23 cellular contexts compared by ENCODE assay signal in the genomic region with DNA sequence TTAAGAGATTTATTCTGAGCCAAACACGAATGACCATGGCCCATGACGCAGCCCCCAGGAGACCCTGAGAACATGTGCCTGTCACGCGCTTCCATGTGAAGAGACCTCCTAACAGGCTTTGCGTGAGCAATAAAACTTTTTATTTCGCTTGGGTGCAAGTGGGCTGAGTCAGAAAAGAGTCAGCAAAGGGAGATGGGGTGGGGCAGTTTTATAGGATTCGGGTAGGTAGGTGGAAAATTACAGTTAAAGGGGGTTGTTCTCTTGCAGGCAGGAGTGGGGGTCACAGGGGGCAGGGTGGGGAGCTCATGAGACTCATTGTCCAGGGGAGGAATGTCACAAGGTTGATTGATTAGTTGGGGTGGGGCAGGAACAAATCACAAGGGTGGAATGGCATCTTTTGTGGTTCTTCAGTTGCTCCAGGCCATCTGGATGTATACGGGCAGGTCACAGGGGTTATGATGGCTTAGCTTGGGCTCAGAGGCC.
DNase-seq lines count a peak whose midpoint lies in the region; ATAC-seq and TF ChIP-seq lines count a peak whose summit lies in the region.
"Had no signal": no experiment of that assay in that cellular context is flagged by ENCODE, and none has a peak within 500 bp of the region (broad histone marks: within the 10 kb centered on the region; RNA-seq: fewer than 3 reads in every experiment).

No MANE protein-coding gene starts in this region.

- H4K20me1 ChIP-seq in HCT116 (ENCODE audit: insufficient read depth) = no peaks in the 10 kb centered on the region

- DNase-seq in HCT116 (ENCODE audit: low read depth, low spot score) (peak; percentile 74), T-helper 17 cell (no peak), foreskin keratinocyte (peak in 1 of 2 donors; percentile 56), retinal pigment epithelial cell (ENCODE audit: low read depth) (peak; percentile 53), SHP77 treated with DMSO at 0.1 percent for 48 hours (lab: John Stamatoyannopoulos, UW) (no peak), NCI-H69 (lab: John Stamatoyannopoulos, UW) (no peak)
- DNase-seq in activated CD4-positive, alpha-beta memory T cell treated with anti-CD3 and anti-CD28 coated beads for 36 hours = no peak
- DNase-seq: activated CD4-positive, CD25-positive, alpha-beta regulatory T cell treated with anti-CD3 and anti-CD28 coated beads, Interleukin-2, amount 50 U/mL, for 72 hours; activated gamma-delta T cell treated with Interleukin-2 at 50 U/mL for 16 hours; activated T-cell treated with anti-CD3 and anti-CD28 coated beads, Interleukin-2, amount 50 U/mL, for 1 hour; CD8-positive, alpha-beta T cell; endodermal cell; heart left ventricle; left ventricle myocardium superior; NCI-H1417; NCI-H524; stimulated activated CD4-positive, alpha-beta T cell treated with anti-CD3 and anti-CD28 coated beads, Interleukin-2, amount 100 ng/mL, for 24 hours; stimulated activated naive B cell treated with anti-CD40 and anti-IgM and Interleukin-4, amounts not matched to agents 10 μg/mL and 1 μg/mL and 100 μg/mL, for 72 hours had no signal

- H3K79me2 ChIP-seq in HCT116 (ENCODE audit: insufficient read depth, low read length) = no peaks in the 10 kb centered on the region

- H3K4me2 ChIP-seq in HCT116 (ENCODE audit: low read length) = peak overlapping the region; percentile 64

- peaks cover 4% of the 10 kb centered on the region for H3K4me1 Mint-ChIP-seq in T-helper 17 cell
- no peaks in the 10 kb centered on the region for H3K4me1 Mint-ChIP-seq in activated CD4-positive, alpha-beta memory T cell treated with anti-CD3 and anti-CD28 coated beads for 36 hours (ENCODE audit: low read depth)

- CTCF ChIA-PET in HCT116 (lab: Charles Lee) = no interaction called here
- CTCF ChIA-PET in activated CD4-positive, alpha-beta memory T cell treated with anti-CD3 and anti-CD28 coated beads for 36 hours (lab: Charles Lee) = interaction anchor here (1.1 kb wide), 1 partner anchor 37 kb away, joined by 3 read pairs; no protein-coding TSS in a partner anchor

- H3K4me1 ChIP-seq in HCT116 (ENCODE audit: control insufficient read depth in 1 of 2, insufficient read depth in 2 of 2, low read length in 2 of 2) = peaks cover 64 to 83% of the 10 kb centered on the region in 2 experiments
- peaks cover 38% of the 10 kb centered on the region for H3K4me1 ChIP-seq in foreskin keratinocyte
- H3K4me1 ChIP-seq: prostate gland had no signal

- H3K27ac Mint-ChIP-seq in T-helper 17 cell = peak overlapping the region; percentile 54
- no peak overlapping the region for H3K27ac Mint-ChIP-seq in activated CD4-positive, alpha-beta memory T cell treated with anti-CD3 and anti-CD28 coated beads for 36 hours
- H3K27ac Mint-ChIP-seq: brain; CD8-positive, alpha-beta T cell; stimulated activated naive B cell treated with anti-CD40 and anti-IgM and Interleukin-4, amounts not matched to agents 10 μg/mL and 1 μg/mL and 100 μg/mL, for 72 hours had no signal

- H3K9me3 Mint-ChIP-seq in activated CD4-positive, alpha-beta memory T cell treated with anti-CD3 and anti-CD28 coated beads for 36 hours = no peaks in the 10 kb centered on the region
- H3K9me3 Mint-ChIP-seq: CD8-positive, alpha-beta T cell; stimulated activated naive B cell treated with anti-CD40 and anti-IgM and Interleukin-4, amounts not matched to agents 10 μg/mL and 1 μg/mL and 100 μg/mL, for 72 hours had no signal

- no peaks in the 10 kb centered on the region for H3K9me3 ChIP-seq in HCT116 (ENCODE audit: control insufficient read depth in 1 of 2, insufficient read depth in 1 of 2, low read depth in 1 of 2, low read length in 2 of 2)
- H3K9me3 ChIP-seq in T-helper 17 cell (ENCODE audit: control insufficient read depth, low read length, poor library complexity, severe bottlenecking) = no peaks in the 10 kb centered on the region
- H3K9me3 ChIP-seq: heart left ventricle, prostate gland had no signal

- H3K27ac ChIP-seq in HCT116 (ENCODE audit: low read depth, low read length) = peak overlapping the region; percentile 67
- peak overlapping the region; percentile 61 for H3K27ac ChIP-seq in foreskin keratinocyte
- H3K27ac ChIP-seq: heart left ventricle, prostate gland had no signal

- peak overlapping the region; percentile 49 for H3K9ac ChIP-seq in HCT116 (ENCODE audit: low read length)

- POLR2A ChIA-PET in HCT116 (lab: Charles Lee) = interaction anchor here (1.1 to 5.6 kb wide), 6 partner anchors 9 to 97 kb away, joined by 3 to 86 read pairs (median 4); a partner anchor contains a TSS
- POLR2A ChIA-PET in activated CD4-positive, alpha-beta memory T cell treated with anti-CD3 and anti-CD28 coated beads for 36 hours (lab: Charles Lee) = no interaction called here

- peaks cover 13% of the 10 kb centered on the region for H3K36me3 Mint-ChIP-seq in T-helper 17 cell (ENCODE audit: low read depth)
- no peaks in the 10 kb centered on the region for H3K36me3 Mint-ChIP-seq in activated CD4-positive, alpha-beta memory T cell treated with anti-CD3 and anti-CD28 coated beads for 36 hours
- H3K36me3 Mint-ChIP-seq: brain; CD8-positive, alpha-beta T cell; stimulated activated naive B cell treated with anti-CD40 and anti-IgM and Interleukin-4, amounts not matched to agents 10 μg/mL and 1 μg/mL and 100 μg/mL, for 72 hours had no signal

- ATAC-seq in HCT116 (peak; percentile 56), T-helper 17 cell (no peak), foreskin keratinocyte (peak; percentile 27), HG03469 (IDR thresholded peaks at IDR 0.05; ENCODE audit: unreplicated experiment) (no peak)
- ATAC-seq: CD8-positive, alpha-beta T cell; GM12878; heart left ventricle; left ventricle myocardium superior; Right ventricle myocardium inferior; stimulated activated naive B cell treated with anti-CD40 and anti-IgM and Interleukin-4, amounts not matched to agents 10 μg/mL and 1 μg/mL and 100 μg/mL, for 72 hours had no signal

- H3K27me3 ChIP-seq in HCT116 (ENCODE audit: insufficient read depth, low read length) (no peaks in the 10 kb centered on the region), foreskin keratinocyte (peaks cover 7% of the 10 kb centered on the region)
- H3K27me3 ChIP-seq: heart left ventricle had no signal

- no peak overlapping the region for H2AFZ ChIP-seq in HCT116 (ENCODE audit: low read depth, low read length, poor library complexity, severe bottlenecking)

- no peaks in the 10 kb centered on the region for H3K36me3 ChIP-seq in HCT116 (ENCODE audit: control insufficient read depth in 1 of 2, insufficient read depth in 2 of 2, low read length in 2 of 2)
- H3K36me3 ChIP-seq: heart left ventricle, prostate gland had no signal

- TF ChIP-seq CTCF in HCT116 (IDR thresholded peaks at IDR 0.05 in 2 of 3, conservative IDR thresholded peaks at IDR 0.05 in 1 of 3; ENCODE audit: borderline replicate concordance in 1 of 3, insufficient read depth in 1 of 3, low read depth in 2 of 3, low read length in 2 of 3) (no peak), foreskin keratinocyte (conservative IDR thresholded peaks at IDR 0.05) (no peak), retinal pigment epithelial cell (conservative IDR thresholded peaks at IDR 0.05; ENCODE audit: low read depth, low read length) (no peak)

- H3K4me3 ChIP-seq in HCT116 (replicated peaks in 1 of 2; ENCODE audit: low read depth in 1 of 2, low read length in 2 of 2) (peak overlapping the region in 1 of 2 experiments; percentile 17; a peak in 2 of 4 replicates), retinal pigment epithelial cell (ENCODE audit: low read length) (no peak overlapping the region)
- H3K4me3 ChIP-seq: GM12878, heart left ventricle, prostate gland had no signal

- no peaks in the 10 kb centered on the region for H3K9me2 ChIP-seq in HCT116 (ENCODE audit: insufficient read depth)

- TF ChIP-seq RAD21 in HCT116 (IDR thresholded peaks at IDR 0.05; ENCODE audit: low read depth) = 0 out of 2 replicates have a peak, but pooled peaks have one; percentile 17

- TF ChIP-seq POLR2A in HCT116 (IDR thresholded peaks at IDR 0.05; ENCODE audit: borderline replicate concordance, extremely low read depth, insufficient read depth, insufficient read length) = no peak

- no TSS peak for BruUV-seq in HCT116 (replicated peaks; lab: Mats Ljungman, UMichigan)

- peaks cover 45% of the 10 kb centered on the region for H3K27me3 Mint-ChIP-seq in T-helper 17 cell
- peaks cover 12% of the 10 kb centered on the region for H3K27me3 Mint-ChIP-seq in activated CD4-positive, alpha-beta memory T cell treated with anti-CD3 and anti-CD28 coated beads for 36 hours

- intact Hi-C loops in HCT116 (cut with micrococcal nuclease) = loop anchor here (2.0 kb wide), 2 partner anchors 20 to 74 kb away; no protein-coding TSS in a partner anchor
- intact Hi-C loops in activated CD4-positive, alpha-beta memory T cell treated with anti-CD3 and anti-CD28 coated beads for 36 hours (cut with micrococcal nuclease) = no loop called here

- no peak overlapping the region for H3K4me3 Mint-ChIP-seq in T-helper 17 cell
- no peak overlapping the region for H3K4me3 Mint-ChIP-seq in activated CD4-positive, alpha-beta memory T cell treated with anti-CD3 and anti-CD28 coated beads for 36 hours
- H3K4me3 Mint-ChIP-seq: brain; CD8-positive, alpha-beta T cell; endodermal cell; stimulated activated naive B cell treated with anti-CD40 and anti-IgM and Interleukin-4, amounts not matched to agents 10 μg/mL and 1 μg/mL and 100 μg/mL, for 72 hours had no signal

- RAD21 ChIA-PET in HCT116 (lab: Charles Lee; ENCODE audit: low non-redundant PET in 1 of 2, low total read pairs in 2 of 2, uncharacterized antibody in 2 of 2, unreplicated experiment in 2 of 2) = interaction anchor here in 1 of 2 experiments (0.8 kb wide), 1 partner anchor 76 kb away, joined by 3 read pairs; no protein-coding TSS in a partner anchor

TF ChIP-seq in HCT116, 20 proteins besides CTCF, POLR2A, EP300 and RAD21:
- peak; percentile 38 for TF ChIP-seq POLR2AphosphoS5 (IDR thresholded peaks at IDR 0.05; ENCODE audit: low read depth, low read length)
- TF ChIP-seq SP1 (IDR thresholded peaks at IDR 0.05; ENCODE audit: low read depth) = peak; percentile 91
- TF ChIP-seq ZFX (IDR thresholded peaks at IDR 0.05) = no peak
- 0 out of 2 replicates have a peak, but pooled peaks have one; percentile 40 for TF ChIP-seq CEBPB (IDR thresholded peaks at IDR 0.05; ENCODE audit: low read depth)
- peak; percentile 93 for TF ChIP-seq FOSL1 (IDR thresholded peaks at IDR 0.05; ENCODE audit: low read depth)
- peak; percentile 81 for TF ChIP-seq JUND (IDR thresholded peaks at IDR 0.05)
- peak; percentile 87 for TF ChIP-seq CBX3 (IDR thresholded peaks at IDR 0.05; ENCODE audit: low read depth)
- TF ChIP-seq SIN3A (IDR thresholded peaks at IDR 0.05; ENCODE audit: low read depth) = peak; percentile 45; the same call in 1 of the 2 replicates
- TF ChIP-seq YY1 (IDR thresholded peaks at IDR 0.05; ENCODE audit: extremely low read depth, insufficient replicate concordance, low read depth, low read length) = no peak
- TF ChIP-seq, protein P1, sequence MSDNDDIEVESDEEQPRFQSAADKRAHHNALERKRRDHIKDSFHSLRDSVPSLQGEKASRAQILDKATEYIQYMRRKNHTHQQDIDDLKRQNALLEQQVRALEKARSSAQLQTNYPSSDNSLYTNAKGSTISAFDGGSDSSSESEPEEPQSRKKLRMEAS (IDR thresholded peaks at IDR 0.05) = peak; percentile 95

Comparison
In these comparisons a context has a peak if more than half of its experiments do, and no peak if none do; other contexts are left out.
1. ATAC-seq: peak in HCT116 (single experiment) and foreskin keratinocyte (single experiment); none in T-helper 17 cell (single experiment) and HG03469 (single experiment).
2. DNase-seq: peak in HCT116 (single experiment) and retinal pigment epithelial cell (single experiment); none in T-helper 17 cell (0 of 3), SHP77 treated with DMSO at 0.1 percent for 48 hours (single experiment), activated CD4-positive, alpha-beta memory T cell treated with anti-CD3 and anti-CD28 coated beads for 36 hours (single experiment) and NCI-H69 (single experiment).